ENCODE assay signal across 1 cellular context in the genomic region with DNA sequence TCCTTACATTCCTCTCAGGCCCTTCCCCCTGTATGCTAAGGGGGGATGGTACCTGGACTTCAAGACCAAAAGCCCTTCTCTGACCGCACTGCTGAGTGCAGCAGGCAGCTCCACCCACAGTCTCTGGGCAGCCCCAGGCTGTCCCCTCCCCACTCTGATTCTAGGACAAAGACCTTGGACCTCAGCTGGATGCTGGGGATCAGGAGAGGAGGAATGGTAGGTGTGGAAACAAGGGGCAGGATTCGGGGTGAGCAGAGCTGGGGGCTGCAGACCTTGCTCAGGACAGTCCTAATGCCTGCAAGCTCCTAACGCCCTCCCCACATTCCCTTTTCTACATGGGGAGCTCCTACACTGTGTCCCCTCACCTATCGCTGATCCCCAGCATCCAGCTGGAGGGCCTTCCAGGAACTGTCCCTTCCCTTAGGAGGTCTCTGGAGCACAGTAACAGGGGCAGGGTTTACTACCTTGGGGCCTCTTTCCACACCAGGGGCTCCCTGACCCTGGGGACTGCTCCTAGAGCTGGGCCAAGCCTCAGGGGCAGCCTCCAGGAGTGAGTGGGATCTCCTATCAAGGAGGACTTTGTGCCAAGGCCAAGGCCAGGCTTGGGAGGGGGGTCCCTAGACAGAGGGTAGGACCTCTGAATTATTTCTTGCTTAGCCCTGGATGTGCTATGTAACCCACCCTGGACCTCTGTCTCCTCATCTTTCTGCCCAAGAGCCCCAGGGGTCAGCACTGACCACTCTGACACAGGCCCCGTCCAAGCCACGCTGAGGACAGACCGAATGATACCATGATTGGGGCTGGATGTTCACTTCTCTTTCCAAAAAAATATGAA.
TF ChIP-seq lines count a peak whose summit lies in the region.

No MANE protein-coding gene starts in this region.

TF ChIP-seq in HepG2, 621 proteins besides CTCF, POLR2A, EP300 and RAD21:
- TF ChIP-seq HNF4A (CRISPR knock-in tag; IDR thresholded peaks at IDR 0.05) (peak; percentile 51), ZZZ3 (CRISPR knock-in tag; IDR thresholded peaks at IDR 0.05; ENCODE audit: borderline replicate concordance) (no peak), TGIF2 (CRISPR knock-in tag; IDR thresholded peaks at IDR 0.05) (no peak), DR1 (CRISPR knock-in tag; IDR thresholded peaks at IDR 0.05) (0 out of 2 replicates have a peak, but pooled peaks have one; percentile 12), CAMTA2 (CRISPR knock-in tag; IDR thresholded peaks at IDR 0.05; ENCODE audit: borderline replicate concordance) (no peak), ZNF768 (CRISPR knock-in tag; IDR thresholded peaks at IDR 0.05) (peak; percentile 82), ZNF652 (CRISPR knock-in tag; IDR thresholded peaks at IDR 0.05; ENCODE audit: borderline replicate concordance, low read depth) (no peak), HNF4G (IDR thresholded peaks at IDR 0.05; ENCODE audit: borderline replicate concordance, low read depth, low read length) (0 out of 2 replicates have a peak, but pooled peaks have one; percentile 23), HNF4G (CRISPR knock-in tag; IDR thresholded peaks at IDR 0.05; ENCODE audit: borderline replicate concordance, low read depth) (no peak), MTA1 (CRISPR knock-in tag; IDR thresholded peaks at IDR 0.05; ENCODE audit: borderline replicate concordance) (0 out of 2 replicates have a peak, but pooled peaks have one; percentile 29)
- TF ChIP-seq, protein P1, sequence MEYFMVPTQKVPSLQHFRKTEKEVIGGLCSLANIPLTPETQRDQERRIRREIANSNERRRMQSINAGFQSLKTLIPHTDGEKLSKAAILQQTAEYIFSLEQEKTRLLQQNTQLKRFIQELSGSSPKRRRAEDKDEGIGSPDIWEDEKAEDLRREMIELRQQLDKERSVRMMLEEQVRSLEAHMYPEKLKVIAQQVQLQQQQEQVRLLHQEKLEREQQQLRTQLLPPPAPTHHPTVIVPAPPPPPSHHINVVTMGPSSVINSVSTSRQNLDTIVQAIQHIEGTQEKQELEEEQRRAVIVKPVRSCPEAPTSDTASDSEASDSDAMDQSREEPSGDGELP (IDR thresholded peaks at IDR 0.05; ENCODE audit: borderline replicate concordance, low read depth), result peak; percentile 33; the same call in 1 of the 2 replicates
- TF ChIP-seq, protein P2, sequence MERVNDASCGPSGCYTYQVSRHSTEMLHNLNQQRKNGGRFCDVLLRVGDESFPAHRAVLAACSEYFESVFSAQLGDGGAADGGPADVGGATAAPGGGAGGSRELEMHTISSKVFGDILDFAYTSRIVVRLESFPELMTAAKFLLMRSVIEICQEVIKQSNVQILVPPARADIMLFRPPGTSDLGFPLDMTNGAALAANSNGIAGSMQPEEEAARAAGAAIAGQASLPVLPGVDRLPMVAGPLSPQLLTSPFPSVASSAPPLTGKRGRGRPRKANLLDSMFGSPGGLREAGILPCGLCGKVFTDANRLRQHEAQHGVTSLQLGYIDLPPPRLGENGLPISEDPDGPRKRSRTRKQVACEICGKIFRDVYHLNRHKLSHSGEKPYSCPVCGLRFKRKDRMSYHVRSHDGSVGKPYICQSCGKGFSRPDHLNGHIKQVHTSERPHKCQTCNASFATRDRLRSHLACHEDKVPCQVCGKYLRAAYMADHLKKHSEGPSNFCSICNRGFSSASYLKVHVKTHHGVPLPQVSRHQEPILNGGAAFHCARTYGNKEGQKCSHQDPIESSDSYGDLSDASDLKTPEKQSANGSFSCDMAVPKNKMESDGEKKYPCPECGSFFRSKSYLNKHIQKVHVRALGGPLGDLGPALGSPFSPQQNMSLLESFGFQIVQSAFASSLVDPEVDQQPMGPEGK (CRISPR knock-in tag; IDR thresholded peaks at IDR 0.05), result peak; percentile 76
- TF ChIP-seq, protein P3, sequence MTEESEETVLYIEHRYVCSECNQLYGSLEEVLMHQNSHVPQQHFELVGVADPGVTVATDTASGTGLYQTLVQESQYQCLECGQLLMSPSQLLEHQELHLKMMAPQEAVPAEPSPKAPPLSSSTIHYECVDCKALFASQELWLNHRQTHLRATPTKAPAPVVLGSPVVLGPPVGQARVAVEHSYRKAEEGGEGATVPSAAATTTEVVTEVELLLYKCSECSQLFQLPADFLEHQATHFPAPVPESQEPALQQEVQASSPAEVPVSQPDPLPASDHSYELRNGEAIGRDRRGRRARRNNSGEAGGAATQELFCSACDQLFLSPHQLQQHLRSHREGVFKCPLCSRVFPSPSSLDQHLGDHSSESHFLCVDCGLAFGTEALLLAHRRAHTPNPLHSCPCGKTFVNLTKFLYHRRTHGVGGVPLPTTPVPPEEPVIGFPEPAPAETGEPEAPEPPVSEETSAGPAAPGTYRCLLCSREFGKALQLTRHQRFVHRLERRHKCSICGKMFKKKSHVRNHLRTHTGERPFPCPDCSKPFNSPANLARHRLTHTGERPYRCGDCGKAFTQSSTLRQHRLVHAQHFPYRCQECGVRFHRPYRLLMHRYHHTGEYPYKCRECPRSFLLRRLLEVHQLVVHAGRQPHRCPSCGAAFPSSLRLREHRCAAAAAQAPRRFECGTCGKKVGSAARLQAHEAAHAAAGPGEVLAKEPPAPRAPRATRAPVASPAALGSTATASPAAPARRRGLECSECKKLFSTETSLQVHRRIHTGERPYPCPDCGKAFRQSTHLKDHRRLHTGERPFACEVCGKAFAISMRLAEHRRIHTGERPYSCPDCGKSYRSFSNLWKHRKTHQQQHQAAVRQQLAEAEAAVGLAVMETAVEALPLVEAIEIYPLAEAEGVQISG (CRISPR knock-in tag; IDR thresholded peaks at IDR 0.05), result peak; percentile 22; the same call in 1 of the 2 replicates
